Comparison of ENCODE assay signal across 35 cellular contexts in genomic region chr2:15706986-15707632, GRCh38.
"Had no signal": no experiment of that assay in that cellular context is flagged by ENCODE, and none has a peak within 500 bp of the region (broad histone marks: within the 10 kb centered on the region; RNA-seq: fewer than 3 reads in every experiment).

No MANE protein-coding gene starts in this region.

- H3K9me3 ChIP-seq: MG63 had no signal

- H3K4me2 ChIP-seq: KMS-11 had no signal

- H3K36me3 ChIP-seq: MG63 had no signal

- DNase-seq: Karpas-422, Kasumi-1, KG1, MG63, MM.1S, MV-4-11, NCI-H1048, NCI-H1092, NCI-H1092 treated with DMSO at 0.1 percent for 48 hours, NCI-H1105, NCI-H1105 treated with DMSO at 0.1 percent for 48 hours, NCI-H1417, NCI-H1417 treated with DMSO at 0.1 percent for 48 hours, NCI-H1436, NCI-H1436 treated with DMSO at 0.1 percent for 48 hours, NCI-H146, NCI-H1694, NCI-H1694 treated with DMSO at 0.1 percent for 48 hours, NCI-H187, NCI-H187 treated with DMSO at 0.1 percent for 48 hours, NCI-H1930, NCI-H2029, NCI-H2029 treated with DMSO at 0.1 percent for 48 hours, NCI-H2081, NCI-H2081 treated with DMSO at 0.1 percent for 48 hours, NCI-H2107, NCI-H2227 treated with DMSO at 0.1 percent for 48 hours, NCI-H226, NCI-H345, NCI-H446, NCI-H446 treated with DMSO at 0.1 percent for 48 hours, NCI-H510A, NCI-H510A treated with DMSO at 0.1 percent for 48 hours, NCI-H524 had no signal

- H3K4me3 ChIP-seq: MG63 had no signal

- H3K27me3 ChIP-seq: MG63 had no signal

- H3K9ac ChIP-seq: KMS-11 had no signal

- H3K27ac ChIP-seq: KMS-11 had no signal
